Comparison of ENCODE assay signal across 11 cellular contexts in the genomic region with DNA sequence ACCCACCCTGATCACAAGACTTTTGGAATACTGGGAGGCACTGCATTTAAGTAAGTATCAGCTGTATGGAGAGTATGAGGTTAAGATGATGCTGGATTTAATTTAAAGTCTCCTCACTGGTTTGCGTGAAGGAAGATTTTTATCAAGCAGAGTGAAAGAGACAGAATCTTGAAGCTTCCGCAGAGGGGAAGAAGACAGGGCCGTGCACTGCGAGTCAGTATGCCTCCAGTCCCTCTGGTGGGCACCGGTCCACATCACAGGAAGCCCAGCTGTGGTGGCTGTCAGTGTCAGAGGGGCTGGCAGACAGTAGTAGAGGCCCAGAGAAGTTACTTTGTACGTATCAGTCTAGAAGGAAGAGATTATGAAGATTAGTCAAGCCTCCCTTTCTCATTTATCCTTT.
A peak's percentile ranks its signal among the peaks of the same experiment; 100 is the strongest.
DNase-seq lines count a peak whose midpoint lies in the region; ATAC-seq and TF ChIP-seq lines count a peak whose summit lies in the region.
"Had no signal": no experiment of that assay in that cellular context is flagged by ENCODE, and none has a peak within 500 bp of the region (broad histone marks: within the 10 kb centered on the region; RNA-seq: fewer than 3 reads in every experiment).

No MANE protein-coding gene starts in this region.

- no peak for TF ChIP-seq CTCF in glutamatergic neuron (IDR thresholded peaks at IDR 0.05; ENCODE audit: partially characterized antibody, unreplicated experiment)

- H3K27ac Mint-ChIP-seq in glutamatergic neuron (ENCODE audit: unreplicated experiment) = no peak overlapping the region
- no peak overlapping the region for H3K27ac Mint-ChIP-seq in activated T-helper 2 cell treated with anti-CD3 and anti-CD28 coated beads, Interferon-gamma antibody, Interleukin-2, Interleukin-4, amounts not matched to agents 10 μg/mL and 5 μg/mL and 100 μg/mL, durations not matched to agents 14 hours and 24 hours and 36 hours

- ATAC-seq in GM18498 (IDR thresholded peaks at IDR 0.05; ENCODE audit: unreplicated experiment) = no peak

- H3K36me3 Mint-ChIP-seq in glutamatergic neuron (ENCODE audit: unreplicated experiment) = no peaks in the 10 kb centered on the region
- H3K36me3 Mint-ChIP-seq in activated T-helper 2 cell treated with anti-CD3 and anti-CD28 coated beads, Interferon-gamma antibody, Interleukin-2, Interleukin-4, amounts not matched to agents 10 μg/mL and 5 μg/mL and 100 μg/mL, durations not matched to agents 14 hours and 24 hours and 36 hours (ENCODE audit: low read depth) = no peaks in the 10 kb centered on the region

- no peak overlapping the region for H3K4me3 Mint-ChIP-seq in glutamatergic neuron (ENCODE audit: unreplicated experiment)
- no peak overlapping the region for H3K4me3 Mint-ChIP-seq in activated T-helper 2 cell treated with anti-CD3 and anti-CD28 coated beads, Interferon-gamma antibody, Interleukin-2, Interleukin-4, amounts not matched to agents 10 μg/mL and 5 μg/mL and 100 μg/mL, durations not matched to agents 14 hours and 24 hours and 36 hours (ENCODE audit: low read depth)

- peaks cover 4% of the 10 kb centered on the region for H3K9me3 Mint-ChIP-seq in glutamatergic neuron (ENCODE audit: unreplicated experiment)
- no peaks in the 10 kb centered on the region for H3K9me3 Mint-ChIP-seq in activated T-helper 2 cell treated with anti-CD3 and anti-CD28 coated beads, Interferon-gamma antibody, Interleukin-2, Interleukin-4, amounts not matched to agents 10 μg/mL and 5 μg/mL and 100 μg/mL, durations not matched to agents 14 hours and 24 hours and 36 hours

- peaks cover 2% of the 10 kb centered on the region for H3K27me3 Mint-ChIP-seq in glutamatergic neuron (ENCODE audit: unreplicated experiment)
- no peaks in the 10 kb centered on the region for H3K27me3 Mint-ChIP-seq in activated T-helper 2 cell treated with anti-CD3 and anti-CD28 coated beads, Interferon-gamma antibody, Interleukin-2, Interleukin-4, amounts not matched to agents 10 μg/mL and 5 μg/mL and 100 μg/mL, durations not matched to agents 14 hours and 24 hours and 36 hours (ENCODE audit: low read depth)

- intact Hi-C loops in activated T-helper 2 cell treated with anti-CD3 and anti-CD28 coated beads, Interferon-gamma antibody, Interleukin-2, Interleukin-4, amounts not matched to agents 10 μg/mL and 5 μg/mL and 100 μg/mL, durations not matched to agents 14 hours and 24 hours and 36 hours (cut with micrococcal nuclease) = no loop called here

- DNase-seq in GM03348 (ENCODE audit: low spot score) = peak; percentile 38
- peak; percentile 70 for DNase-seq in SK-N-DZ (ENCODE audit: low spot score)
- DNase-seq in glutamatergic neuron = peak; percentile 56
- peak; percentile 62 for DNase-seq in pons (ENCODE audit: low spot score)
- DNase-seq in activated T-helper 2 cell treated with anti-CD3 and anti-CD28 coated beads, Interferon-gamma antibody, Interleukin-2, Interleukin-4, amounts not matched to agents 10 μg/mL and 5 μg/mL and 100 μg/mL, durations not matched to agents 14 hours and 24 hours and 36 hours (ENCODE audit: low spot score) = no peak
- no peak for DNase-seq in HT-29 (ENCODE audit: low spot score)
- DNase-seq in NCI-H446 treated with DMSO at 0.1 percent for 48 hours (lab: John Stamatoyannopoulos, UW) = no peak
- DNase-seq: activated CD4-positive, alpha-beta T cell treated with anti-CD3 and anti-CD28 coated beads, Interleukin-2, amount 50 U/mL, for 48 hours; colonic mucosa; mammary epithelial cell had no signal

- no peaks in the 10 kb centered on the region for H3K4me1 Mint-ChIP-seq in glutamatergic neuron (ENCODE audit: low read depth, unreplicated experiment)
- peaks cover 8% of the 10 kb centered on the region for H3K4me1 Mint-ChIP-seq in activated T-helper 2 cell treated with anti-CD3 and anti-CD28 coated beads, Interferon-gamma antibody, Interleukin-2, Interleukin-4, amounts not matched to agents 10 μg/mL and 5 μg/mL and 100 μg/mL, durations not matched to agents 14 hours and 24 hours and 36 hours (ENCODE audit: low read depth)

Comparison
In these comparisons a context has a peak if more than half of its experiments do, and no peak if none do; other contexts are left out.
1. DNase-seq: peak in GM03348 (single experiment), SK-N-DZ (single experiment), glutamatergic neuron (single experiment) and pons (single experiment); none in activated T-helper 2 cell treated with anti-CD3 and anti-CD28 coated beads, Interferon-gamma antibody, Interleukin-2, Interleukin-4, amounts not matched to agents 10 μg/mL and 5 μg/mL and 100 μg/mL, durations not matched to agents 14 hours and 24 hours and 36 hours (single experiment), HT-29 (single experiment) and NCI-H446 treated with DMSO at 0.1 percent for 48 hours (single experiment).